ENCODE assay signal across 30 cellular contexts in the genomic region with DNA sequence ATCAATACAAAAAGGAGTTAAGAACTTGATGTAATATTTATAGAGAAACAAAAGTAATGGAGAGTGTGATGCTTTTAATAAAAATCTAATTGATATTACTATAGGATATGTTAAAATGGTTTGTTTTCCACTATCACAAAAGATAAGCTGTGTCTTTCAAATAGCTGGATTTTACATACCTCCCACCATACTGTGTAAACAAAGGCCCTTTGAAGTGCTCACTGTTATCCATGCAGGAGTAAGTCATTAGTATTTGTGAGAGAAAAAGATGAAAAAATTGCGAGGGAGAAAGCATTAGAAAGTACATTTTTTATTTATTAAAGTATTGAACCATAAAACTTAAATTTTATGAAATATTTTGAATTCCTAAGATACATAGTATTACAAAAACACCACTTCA.
"Had no signal": no experiment of that assay in that cellular context is flagged by ENCODE, and none has a peak within 500 bp of the region (broad histone marks: within the 10 kb centered on the region; RNA-seq: fewer than 3 reads in every experiment).

No MANE protein-coding gene starts in this region.

- H3K9me3 Mint-ChIP-seq: mesothelial cell of epicardium, nephron progenitor cell had no signal

- H3K36me3 ChIP-seq: left lung, lower lobe of right lung, ovary, right atrium auricular region, stomach, thyroid gland, transverse colon, upper lobe of right lung had no signal

- DNase-seq: hippocampal formation; immature natural killer cell; kidney; left colon; left lung; lower lobe of right lung; mammary epithelial cell; mesenchymal stem cell; naive B cell; natural killer cell; nephron progenitor cell; ovary; stimulated activated CD4-positive, alpha-beta T cell treated with anti-CD3 and anti-CD28 coated beads, Interleukin-12 subunit alpha, Interleukin-12 subunit beta, amount 100 ng/mL, for 4 hours; stimulated activated CD4-positive, alpha-beta T cell treated with anti-CD3 and anti-CD28 coated beads, Interleukin-15, amount 100 ng/mL, for 24 hours; stimulated activated CD4-positive, alpha-beta T cell treated with anti-CD3 and anti-CD28 coated beads, Interleukin-2, amount 100 ng/mL, for 24 hours; stimulated activated CD4-positive, alpha-beta T cell treated with anti-CD3 and anti-CD28 coated beads, Interleukin-4, amount 100 ng/mL, for 1 hour; stimulated activated naive B cell treated with anti-CD40 and anti-IgM and Interleukin-4, amounts not matched to agents 10 μg/mL and 1 μg/mL and 100 μg/mL, for 72 hours; stimulated activated naive CD8-positive, alpha-beta T cell treated with anti-CD3 and anti-CD28 coated beads, Interleukin-15, Interleukin-2, amounts not matched to agents 100 U/mL and 50 U/mL, for 24 hours; stomach; testis; thyroid gland; transverse colon; upper lobe of right lung had no signal

- H3K4me3 Mint-ChIP-seq: immature natural killer cell; mesothelial cell of epicardium; naive B cell; natural killer cell; nephron progenitor cell; stimulated activated naive B cell treated with anti-CD40 and anti-IgM and Interleukin-4, amounts not matched to agents 10 μg/mL and 1 μg/mL and 100 μg/mL, for 72 hours had no signal

- H3K4me3 ChIP-seq: left lung, lower lobe of right lung, ovary, right atrium auricular region, skin epidermis, stomach, testis, thyroid gland, transverse colon, upper lobe of right lung had no signal

- FAIRE-seq: islet of Langerhans, kidney, urothelium cell line had no signal

- H3K9me3 ChIP-seq: left lung, lower lobe of right lung, ovary, right atrium auricular region, testis, thyroid gland, transverse colon, upper lobe of right lung had no signal

- H3K36me3 Mint-ChIP-seq: immature natural killer cell; mesothelial cell of epicardium; naive B cell; natural killer cell; stimulated activated naive B cell treated with anti-CD40 and anti-IgM and Interleukin-4, amounts not matched to agents 10 μg/mL and 1 μg/mL and 100 μg/mL, for 72 hours had no signal

- ATAC-seq: left colon; left lung; lower lobe of right lung; natural killer cell; sciatic nerve; stimulated activated naive B cell treated with anti-CD40 and anti-IgM and Interleukin-4, amounts not matched to agents 10 μg/mL and 1 μg/mL and 100 μg/mL, for 72 hours; stimulated activated naive CD8-positive, alpha-beta T cell treated with anti-CD3 and anti-CD28 coated beads, Interleukin-15, Interleukin-2, amounts not matched to agents 100 U/mL and 50 U/mL, for 24 hours; upper lobe of right lung had no signal

- H3K27me3 Mint-ChIP-seq: naive B cell; progenitor cell of endocrine pancreas; stimulated activated naive B cell treated with anti-CD40 and anti-IgM and Interleukin-4, amounts not matched to agents 10 μg/mL and 1 μg/mL and 100 μg/mL, for 72 hours had no signal

- H3K4me1 Mint-ChIP-seq: immature natural killer cell; naive B cell; natural killer cell; nephron progenitor cell; stimulated activated naive B cell treated with anti-CD40 and anti-IgM and Interleukin-4, amounts not matched to agents 10 μg/mL and 1 μg/mL and 100 μg/mL, for 72 hours had no signal

- H3K4me1 ChIP-seq: left lung, lower lobe of right lung, right atrium auricular region, stomach, testis, thyroid gland, transverse colon, upper lobe of right lung had no signal

- H3K27me3 ChIP-seq: left lung, ovary, right atrium auricular region, stomach, testis, thyroid gland, transverse colon, upper lobe of right lung had no signal

- H3K27ac ChIP-seq: left lung, lower lobe of right lung, ovary, right atrium auricular region, skin epidermis, stomach, testis, thyroid gland, transverse colon, upper lobe of right lung had no signal

- H3K27ac Mint-ChIP-seq: immature natural killer cell; mesothelial cell of epicardium; natural killer cell; nephron progenitor cell; progenitor cell of endocrine pancreas; stimulated activated naive B cell treated with anti-CD40 and anti-IgM and Interleukin-4, amounts not matched to agents 10 μg/mL and 1 μg/mL and 100 μg/mL, for 72 hours had no signal
